ENCODE assay signal across 19 cellular contexts in the genomic region with DNA sequence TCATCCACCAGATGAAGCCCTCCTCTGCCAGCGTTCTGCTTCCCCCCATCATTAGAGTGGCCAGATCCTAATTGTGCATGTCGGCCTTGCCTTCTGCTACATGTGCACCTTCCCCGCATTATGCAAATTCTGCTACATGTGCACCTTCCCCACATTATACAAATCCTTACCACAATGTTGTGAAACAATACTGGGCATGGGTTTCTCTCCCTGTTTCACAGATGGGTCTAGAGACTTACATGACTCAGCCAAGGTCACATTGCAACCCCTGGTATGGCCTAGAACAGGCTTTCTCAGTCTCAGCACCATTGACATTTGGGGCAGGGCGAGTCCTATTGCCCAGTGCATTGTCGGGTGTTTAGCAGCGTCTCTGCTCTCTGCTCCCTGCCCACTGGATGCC. TPM values are rescaled to one million over a fixed set of nuclear protein-coding genes. Genes with fewer than 3 reads are reported as not detected.
DNase-seq lines count a peak whose midpoint lies in the region; ATAC-seq and TF ChIP-seq lines count a peak whose summit lies in the region.
"Had no signal": no experiment of that assay in that cellular context is flagged by ENCODE, and none has a peak within 500 bp of the region (broad histone marks: within the 10 kb centered on the region; RNA-seq: fewer than 3 reads in every experiment).

No MANE protein-coding gene starts in this region.

- ATAC-seq in RWPE2 (ENCODE audit: low read depth) (0 out of 3 replicates have a peak, but pooled peaks have one; percentile 14), GM19324 (IDR thresholded peaks at IDR 0.05; ENCODE audit: low FRiP score, unreplicated experiment) (no peak), HG02981 (IDR thresholded peaks at IDR 0.05; ENCODE audit: unreplicated experiment) (no peak)
- ATAC-seq: activated CD4-positive, CD25-positive, alpha-beta regulatory T cell treated with anti-CD3 and anti-CD28 coated beads, Interleukin-2, amount 50 U/mL, for 24 hours; right cardiac atrium had no signal

- no peak overlapping the region for H3K9ac ChIP-seq in Karpas-422 (ENCODE audit: low read length)

- H3K27me3 Mint-ChIP-seq in endothelial cell (ENCODE audit: unreplicated experiment): peaks cover 3% of the 10 kb centered on the region

- H3K4me3 ChIP-seq in Karpas-422 (ENCODE audit: low read length) (no peak overlapping the region), RWPE2 (ENCODE audit: severe bottlenecking) (no peak overlapping the region)
- H3K4me3 ChIP-seq: GM23338 had no signal

- H2AFZ ChIP-seq in Karpas-422 (ENCODE audit: low read length): no peak overlapping the region
- H2AFZ ChIP-seq: GM23338 had no signal

- peaks cover 7% of the 10 kb centered on the region for H3K4me1 ChIP-seq in Karpas-422 (ENCODE audit: low read length)
- no peaks in the 10 kb centered on the region for H3K4me1 ChIP-seq in RWPE2 (ENCODE audit: insufficient read depth, poor library complexity, severe bottlenecking)

- H3K27ac Mint-ChIP-seq in endothelial cell (ENCODE audit: unreplicated experiment): no peak overlapping the region
- H3K27ac Mint-ChIP-seq: GM23338, memory B cell had no signal

- H3K27me3 ChIP-seq in Karpas-422 (ENCODE audit: low read length) (no peaks in the 10 kb centered on the region), RWPE2 (ENCODE audit: insufficient read depth, poor library complexity, severe bottlenecking) (no peaks in the 10 kb centered on the region)

- H3K9me3 ChIP-seq in Karpas-422 (ENCODE audit: low read length): no peaks in the 10 kb centered on the region
- no peaks in the 10 kb centered on the region for H3K9me3 ChIP-seq in RWPE2 (ENCODE audit: severe bottlenecking)

- no peak overlapping the region for H3K4me2 ChIP-seq in Karpas-422 (ENCODE audit: low read depth, low read length, poor library complexity, severe bottlenecking)
- H3K4me2 ChIP-seq: GM23338 had no signal

- H3K36me3 Mint-ChIP-seq in endothelial cell (ENCODE audit: low read depth, unreplicated experiment): no peaks in the 10 kb centered on the region
- H3K36me3 Mint-ChIP-seq: memory B cell had no signal

- no peaks in the 10 kb centered on the region for H3K79me2 ChIP-seq in Karpas-422 (ENCODE audit: low read length)

- H3K9me2 ChIP-seq in Karpas-422 (replicated peaks; ENCODE audit: insufficient read depth, low read length): no peaks in the 10 kb centered on the region

- no peaks in the 10 kb centered on the region for H3K9me3 Mint-ChIP-seq in endothelial cell (ENCODE audit: unreplicated experiment)

- H3K27ac ChIP-seq in Karpas-422 (ENCODE audit: low read length) (no peak overlapping the region), RWPE2 (ENCODE audit: poor library complexity, severe bottlenecking) (no peak overlapping the region)
- H3K27ac ChIP-seq: RWPE1 had no signal

- peak; percentile 55 for DNase-seq in AG09319 (ENCODE audit: extremely low read depth, low read depth)
- peak; percentile 43 for DNase-seq in Karpas-422
- no peak for DNase-seq in RWPE2 (ENCODE audit: low spot score)
- peak; percentile 80 for DNase-seq in fibroblast of peridontal ligament (ENCODE audit: extremely low read depth)
- DNase-seq in UCSD-AML1 (lab: John Stamatoyannopoulos, UW; ENCODE audit: unreplicated experiment): no peak
- no peak for DNase-seq in endothelial cell (ENCODE audit: low spot score)
- DNase-seq: activated effector memory CD4-positive, alpha-beta T cell treated with anti-CD3 and anti-CD28 coated beads, Interleukin-2, amount 50 U/mL, for 16 hours; head of caudate nucleus; islet precursor cell; NCI-H1930; NCI-H524; T-helper 1 cell had no signal

- no peak for TF ChIP-seq CTCF in AG09319 (IDR thresholded peaks at IDR 0.05; ENCODE audit: low read depth, low read length)
- TF ChIP-seq CTCF in RWPE2 (IDR thresholded peaks at IDR 0.05; ENCODE audit: poor library complexity, severe bottlenecking): no peak
- TF ChIP-seq CTCF in endothelial cell (IDR thresholded peaks at IDR 0.05; ENCODE audit: unreplicated experiment): no peak

- H3K36me3 ChIP-seq in Karpas-422 (ENCODE audit: insufficient read depth, low read length) (no peaks in the 10 kb centered on the region), RWPE2 (ENCODE audit: low read depth) (no peaks in the 10 kb centered on the region)

- H3K4me3 Mint-ChIP-seq in endothelial cell (ENCODE audit: unreplicated experiment): no peak overlapping the region
- H3K4me3 Mint-ChIP-seq: GM23338, memory B cell had no signal

- H3K4me1 Mint-ChIP-seq in endothelial cell (ENCODE audit: unreplicated experiment): peaks cover 4% of the 10 kb centered on the region
- H3K4me1 Mint-ChIP-seq: memory B cell had no signal

- no peaks in the 10 kb centered on the region for H4K20me1 ChIP-seq in Karpas-422 (ENCODE audit: insufficient read depth, low read depth, low read length)

RNA-seq across cellular contexts. Expression of a gene that starts 1.0 kb away (rescaled TPM):
- total RNA-seq in Karpas-422 (2014; rRNA removed; shearing (Covaris generic); ENCODE audit: low replicate concordance): not detected in 2 replicates
- not detected for total RNA-seq in endothelial cell (ENCODE audit: unreplicated experiment)
- total RNA-seq: GM23338, right cardiac atrium had no signal

RNA-seq across cellular contexts. Expression of a gene that starts 17.3 kb away (rescaled TPM):
- not detected in 2 replicates for total RNA-seq in Karpas-422 (2014; rRNA removed; shearing (Covaris generic); ENCODE audit: low replicate concordance)
- not detected for total RNA-seq in endothelial cell (ENCODE audit: unreplicated experiment)

RNA-seq across cellular contexts. Expression of a gene that starts 20.4 kb away (rescaled TPM):
- not detected in 2 replicates for total RNA-seq in Karpas-422 (2014; rRNA removed; shearing (Covaris generic); ENCODE audit: low replicate concordance)
- total RNA-seq in endothelial cell (ENCODE audit: unreplicated experiment): not detected
- total RNA-seq: GM23338, right cardiac atrium had no signal

RNA-seq across cellular contexts. Expression of a gene that starts 45.8 kb away (rescaled TPM):
- total RNA-seq in Karpas-422 (2014; rRNA removed; shearing (Covaris generic); ENCODE audit: low replicate concordance): 24.9 and 57.8 TPM in 2 replicates
- 6.6 TPM for total RNA-seq in endothelial cell (ENCODE audit: unreplicated experiment)

Comparison
In these comparisons a context has a peak if more than half of its experiments do, and no peak if none do; other contexts are left out.
1. DNase-seq: peak in AG09319 (single experiment), Karpas-422 (single experiment) and fibroblast of peridontal ligament (single experiment); none in RWPE2 (single experiment), UCSD-AML1 (single experiment) and endothelial cell (single experiment).